In genomic region chr1:20301463-20302092, GRCh38 we compare ENCODE assay signal across 23 cellular contexts. TPM values are rescaled to one million over a fixed set of nuclear protein-coding genes. Genes with fewer than 3 reads are reported as not detected.
"Had no signal": no experiment of that assay in that cellular context is flagged by ENCODE, and none has a peak within 500 bp of the region (broad histone marks: within the 10 kb centered on the region; RNA-seq: fewer than 3 reads in every experiment).

No MANE protein-coding gene starts in this region.

- H3K4me3 ChIP-seq: body of pancreas, cardiac muscle cell, pancreas, sigmoid colon, smooth muscle cell had no signal

- H3K4me1 ChIP-seq: body of pancreas, pancreas, sigmoid colon had no signal

- H3K27me3 ChIP-seq: body of pancreas, cardiac muscle cell, pancreas had no signal

- H3K4me2 ChIP-seq: smooth muscle cell had no signal

- H3K36me3 ChIP-seq: cardiac muscle cell, pancreas, sigmoid colon had no signal

- H3K27ac ChIP-seq: body of pancreas, cardiac muscle cell, pancreas, sigmoid colon had no signal

- ATAC-seq: activated CD4-positive, alpha-beta T cell treated with anti-CD3 and anti-CD28 coated beads for 36 hours; activated T-cell treated with anti-CD3 and anti-CD28 coated beads, Interleukin-2, amount 50 U/mL, for 72 hours; body of pancreas; left lobe of liver; natural killer cell; stimulated activated memory B cell treated with anti-CD40 and anti-IgM and Interleukin-4, amounts not matched to agents 10 μg/mL and 1 μg/mL and 100 μg/mL, for 72 hours had no signal

- H3K9me3 ChIP-seq: body of pancreas, pancreas, sigmoid colon had no signal

- DNase-seq: activated B cell treated with CpG ODN at 0.5 μM for 24 hours; activated CD4-positive, alpha-beta memory T cell treated with anti-CD3 and anti-CD28 coated beads, Interleukin-2, amount 10 ng/mL, durations not matched to agents 7 days and 5 days; activated CD4-positive, alpha-beta T cell treated with anti-CD3 and anti-CD28 coated beads for 36 hours; activated effector memory CD4-positive, alpha-beta T cell treated with Interleukin-2 at 50 U/mL for 16 hours; activated naive CD4-positive, alpha-beta T cell treated with anti-CD3 and anti-CD28 coated beads for 36 hours; activated naive CD8-positive, alpha-beta T cell treated with anti-CD3 and anti-CD28 coated beads, Interleukin-2, amount 10 ng/mL, durations not matched to agents 7 days and 5 days; activated T-cell treated with anti-CD3 and anti-CD28 coated beads, Interleukin-2, amount 50 U/mL, for 72 hours; amygdala; body of pancreas; cortex of kidney; foreskin fibroblast; kidney; natural killer cell; pancreas; sigmoid colon; stimulated activated CD4-positive, alpha-beta T cell treated with anti-CD3 and anti-CD28 coated beads, Interleukin-15, amount 100 ng/mL, for 24 hours; T1000 had no signal

RNA-seq across cellular contexts. Expression of gene VWA5B1, which starts 10.9 kb away (rescaled TPM):
- total RNA-seq: activated B cell treated with CpG ODN at 0.5 μM for 24 hours; activated CD4-positive, alpha-beta memory T cell treated with anti-CD3 and anti-CD28 coated beads, Interleukin-2, amount 10 ng/mL, durations not matched to agents 7 days and 5 days; activated CD4-positive, alpha-beta T cell treated with anti-CD3 and anti-CD28 coated beads for 36 hours; activated naive CD4-positive, alpha-beta T cell treated with anti-CD3 and anti-CD28 coated beads for 36 hours; activated naive CD8-positive, alpha-beta T cell treated with anti-CD3 and anti-CD28 coated beads, Interleukin-2, amount 10 ng/mL, durations not matched to agents 7 days and 5 days; body of pancreas; epithelial cell of proximal tubule; left lobe of liver; lung microvascular endothelial cell; natural killer cell; smooth muscle cell had no signal
- polyA plus RNA-seq: smooth muscle cell had no signal
